In genomic region chr4:87185471-87185870, GRCh38 we compare ENCODE assay signal across 20 cellular contexts. TPM values are rescaled to one million over a fixed set of nuclear protein-coding genes. Genes with fewer than 3 reads are reported as not detected.
DNase-seq lines count a peak whose midpoint lies in the region; ATAC-seq, FAIRE-seq and TF ChIP-seq lines count a peak whose summit lies in the region.
"Had no signal": no experiment of that assay in that cellular context is flagged by ENCODE, and none has a peak within 500 bp of the region (broad histone marks: within the 10 kb centered on the region; RNA-seq: fewer than 3 reads in every experiment).

No MANE protein-coding gene starts in this region.

- H3K79me2 ChIP-seq in HepG2 (ENCODE audit: insufficient read depth, low read length) (no peaks in the 10 kb centered on the region), neural progenitor cell (ENCODE audit: low read depth) (no peaks in the 10 kb centered on the region)

- H3K27me3 ChIP-seq in HepG2 (ENCODE audit: control insufficient read depth in 1 of 2, insufficient read depth in 2 of 2, low read length in 2 of 2): no peaks in the 10 kb centered on the region
- no peaks in the 10 kb centered on the region for H3K27me3 ChIP-seq in right lobe of liver
- H3K27me3 ChIP-seq in bronchial epithelial cell (ENCODE audit: control insufficient read depth, insufficient read depth, low read length): no peaks in the 10 kb centered on the region
- H3K27me3 ChIP-seq in neural progenitor cell: no peaks in the 10 kb centered on the region
- H3K27me3 ChIP-seq: BLaER1 had no signal

- no peak for TF ChIP-seq RAD21 in HepG2 (CRISPR knock-in tag; IDR thresholded peaks at IDR 0.05)

- H3F3A ChIP-seq in neural progenitor cell (ENCODE audit: low read depth): peaks cover 4% of the 10 kb centered on the region

- H4K20me1 ChIP-seq in HepG2 (ENCODE audit: insufficient read depth, low read length): no peaks in the 10 kb centered on the region
- no peaks in the 10 kb centered on the region for H4K20me1 ChIP-seq in neural progenitor cell (ENCODE audit: low read depth)

- no peak overlapping the region for H3K4me3 Mint-ChIP-seq in neural progenitor cell
- H3K4me3 Mint-ChIP-seq: B cell; CD4-positive, CD25-positive, alpha-beta regulatory T cell; CD8-positive, alpha-beta T cell; GM23338; HFFc6 had no signal

- intact Hi-C loops in HepG2 (cut with micrococcal nuclease; ENCODE audit: unreplicated experiment) (no loop called here), right lobe of liver (cut with DNase I) (no loop called here), lower leg skin (cut with DNase I; ENCODE audit: low total_unique reads) (no loop called here)

- in situ Hi-C loops in HepG2 (cut with HindIII; ENCODE audit: extremely low pct_ligation_motif_present, low pct_unique_long_range_greater_than_20kb): no loop called here

- no peak for ATAC-seq in HepG2
- ATAC-seq in right lobe of liver: no peak
- no peak for ATAC-seq in HG03442 (IDR thresholded peaks at IDR 0.05; ENCODE audit: unreplicated experiment)
- ATAC-seq: CD8-positive, alpha-beta T cell; GM23338 had no signal

- H3K27me3 Mint-ChIP-seq in neural progenitor cell (ENCODE audit: insufficient read depth, low read depth): peaks cover 3% of the 10 kb centered on the region
- H3K27me3 Mint-ChIP-seq: B cell; CD4-positive, CD25-positive, alpha-beta regulatory T cell had no signal

- no peaks in the 10 kb centered on the region for H3K4me1 ChIP-seq in HepG2 (ENCODE audit: insufficient read depth, low read length)
- H3K4me1 ChIP-seq in right lobe of liver: no peaks in the 10 kb centered on the region
- H3K4me1 ChIP-seq in neural progenitor cell: peaks cover 20% of the 10 kb centered on the region
- H3K4me1 ChIP-seq: BLaER1, Caco-2 had no signal

- no peak overlapping the region for H3K4me2 ChIP-seq in HepG2 (ENCODE audit: low read depth, low read length)
- H3K4me2 ChIP-seq in neural progenitor cell: no peak overlapping the region
- H3K4me2 ChIP-seq: BLaER1, GM23338 had no signal

- TF ChIP-seq POLR2A in HepG2 (IDR thresholded peaks at IDR 0.05; ENCODE audit: insufficient read depth in 1 of 2, low read depth in 2 of 2, low read length in 2 of 2): no peak
- no peak for TF ChIP-seq POLR2A in right lobe of liver (IDR thresholded peaks at IDR 0.05)
- TF ChIP-seq POLR2A in lower leg skin (IDR thresholded peaks at IDR 0.05): no peak

- peaks cover 10% of the 10 kb centered on the region for H3K36me3 Mint-ChIP-seq in neural progenitor cell

- H3K9me3 ChIP-seq in HepG2 (ENCODE audit: low read length) (no peaks in the 10 kb centered on the region), right lobe of liver (no peaks in the 10 kb centered on the region), neural progenitor cell (ENCODE audit: low read depth) (no peaks in the 10 kb centered on the region)
- H3K9me3 ChIP-seq: Caco-2, HAP-1 had no signal

- peaks cover 4% of the 10 kb centered on the region for H3K4me1 Mint-ChIP-seq in neural progenitor cell
- H3K4me1 Mint-ChIP-seq: GM23338 had no signal

- no TSS peak for BruUV-seq in HepG2 (replicated peaks; lab: Mats Ljungman, UMichigan)

- H3K9me3 Mint-ChIP-seq in neural progenitor cell: no peaks in the 10 kb centered on the region
- H3K9me3 Mint-ChIP-seq: CD4-positive, CD25-positive, alpha-beta regulatory T cell; CD8-positive, alpha-beta T cell; GM23338; HFFc6 had no signal

- CTCF ChIA-PET in HepG2 (lab: Yijun Ruan, JAX; ENCODE audit: low intra/inter-chr PET ratio, low total read pairs): no interaction called here

- H3K27ac ChIP-seq in HepG2 (ENCODE audit: extremely low read length, insufficient read depth, low read length) (no peak overlapping the region), right lobe of liver (no peak overlapping the region), neural progenitor cell (peak overlapping the region; percentile 30)
- H3K27ac ChIP-seq: 22Rv1, BLaER1, C4-2B had no signal

- H2AFZ ChIP-seq in HepG2 (ENCODE audit: low read length): no peak overlapping the region
- H2AFZ ChIP-seq in neural progenitor cell (replicated peaks): no peak overlapping the region
- H2AFZ ChIP-seq: GM23338 had no signal

- WGBS in HepG2 (ENCODE audit: low lambda C conversion rate): 74% methylated on average over 3 of the region's 3 CpGs
- WGBS in right lobe of liver (ENCODE audit: insufficient coverage, low coverage, low lambda C conversion rate, missing lambda C conversion rate): 55% methylated on average over 3 of the region's 3 CpGs
- 86 to 91% methylated on average over 3 of the region's 3 CpGs for WGBS in lower leg skin, 2 donors

- DNase-seq in HepG2 (ENCODE audit: low spot score) (no peak), right lobe of liver (no peak), bronchial epithelial cell (ENCODE audit: low read depth) (no peak), neural progenitor cell (ENCODE audit: low spot score) (peak; percentile 2), NCI-H526 (lab: John Stamatoyannopoulos, UW) (no peak), lower leg skin (ENCODE audit: low spot score in 2 of 2) (no peak)
- DNase-seq: Caco-2; CD4-positive, CD25-positive, alpha-beta regulatory T cell; CD8-positive, alpha-beta T cell; DMS153; DND-41; HFFc6 had no signal

- no peaks in the 10 kb centered on the region for H3K36me3 ChIP-seq in HepG2 (replicated peaks in 1 of 2; ENCODE audit: control insufficient read depth in 1 of 2, insufficient read depth in 2 of 2, low read length in 2 of 2)
- no peaks in the 10 kb centered on the region for H3K36me3 ChIP-seq in right lobe of liver
- no peaks in the 10 kb centered on the region for H3K36me3 ChIP-seq in bronchial epithelial cell (ENCODE audit: control insufficient read depth, insufficient read depth, low read length)
- H3K36me3 ChIP-seq in neural progenitor cell: no peaks in the 10 kb centered on the region
- H3K36me3 ChIP-seq: HAP-1 had no signal

- H3K9ac ChIP-seq in HepG2 (ENCODE audit: insufficient read depth, low read depth, low read length): no peak overlapping the region
- H3K9ac ChIP-seq in neural progenitor cell: no peak overlapping the region
- H3K9ac ChIP-seq: BLaER1 had no signal

- no peak for FAIRE-seq in HepG2 (lab: Jason Lieb, UNC)
- peak; percentile 50 for FAIRE-seq in bronchial epithelial cell (lab: Jason Lieb, UNC)
- FAIRE-seq: H54 had no signal

- H3K4me3 ChIP-seq in HepG2 (replicated peaks in 1 of 3; ENCODE audit: insufficient read depth in 1 of 3, low read depth in 2 of 3, low read length in 3 of 3): no peak overlapping the region
- no peak overlapping the region for H3K4me3 ChIP-seq in right lobe of liver
- no peak overlapping the region for H3K4me3 ChIP-seq in bronchial epithelial cell (ENCODE audit: low read depth, low read length)
- H3K4me3 ChIP-seq in neural progenitor cell: no peak overlapping the region
- no peak overlapping the region for H3K4me3 ChIP-seq in lower leg skin (ENCODE audit: low read depth, poor library complexity, severe bottlenecking)
- H3K4me3 ChIP-seq: BLaER1, GM23338, HAP-1 had no signal

- TF ChIP-seq CTCF in HepG2 (CRISPR knock-in tag; IDR thresholded peaks at IDR 0.05) (no peak), right lobe of liver (IDR thresholded peaks at IDR 0.05) (no peak), bronchial epithelial cell (IDR thresholded peaks at IDR 0.05; ENCODE audit: insufficient read depth, low read length, severe bottlenecking) (no peak), neural progenitor cell (IDR thresholded peaks at IDR 0.05) (no peak), lower leg skin (IDR thresholded peaks at IDR 0.05) (no peak)

- H3K27ac Mint-ChIP-seq in neural progenitor cell: no peak overlapping the region
- H3K27ac Mint-ChIP-seq: B cell; CD4-positive, CD25-positive, alpha-beta regulatory T cell; CD8-positive, alpha-beta T cell; GM23338; HFFc6 had no signal

- POLR2A ChIA-PET in HepG2 (lab: Yijun Ruan, JAX): no interaction called here

- TF ChIP-seq EP300 in HepG2 (IDR thresholded peaks at IDR 0.05; ENCODE audit: low read depth in 2 of 2, low read length in 2 of 2) (no peak), HepG2 (CRISPR knock-in tag; IDR thresholded peaks at IDR 0.05; ENCODE audit: borderline replicate concordance) (no peak)

TF ChIP-seq in HepG2, 621 proteins besides CTCF, POLR2A, EP300 and RAD21:
- TF ChIP-seq NFKB2 (CRISPR knock-in tag; IDR thresholded peaks at IDR 0.05; ENCODE audit: borderline replicate concordance) (no peak), CEBPB (IDR thresholded peaks at IDR 0.05; ENCODE audit: borderline replicate concordance, low read depth, low read length) (peak; percentile 28; the same call in 1 of the 2 replicates)

RNA-seq across cellular contexts. Expression of gene KLHL8, which starts 34.9 kb away (rescaled TPM):
- total RNA-seq in HepG2 (2016; rRNA removed; fragmentation: Illumina TruSeq; extraction: Trizol) (11.7 and 18.4 TPM in 2 replicates), right lobe of liver (1 to 10 TPM; 5.5 to 9.6 (median 7.2) TPM), bronchial epithelial cell (12.9 and 20.5 TPM in 2 replicates), neural progenitor cell (ENCODE audit: low replicate concordance) (11.0 and 20.3 TPM in 2 replicates), lower leg skin (10 to 100 TPM in 1 of 4 donors, 1 to 10 TPM in 3; 6.2 to 11.5 (median 8.3) TPM)
- total RNA-seq in HepG2 (2016; cell fraction: cytosol; rRNA removed; fragmentation: Illumina TruSeq; extraction: Trizol; ENCODE audit: low read depth): 29.5 and 30.8 TPM in 2 replicates
- total RNA-seq in HepG2 (2016; cell fraction: insoluble cytoplasmic fraction; rRNA removed; fragmentation: Illumina TruSeq; extraction: Trizol): 12.4 and 16.0 TPM in 2 replicates
- 21.3 and 27.0 TPM in 2 replicates for total RNA-seq in HepG2 (2016; cell fraction: membrane; rRNA removed; fragmentation: Illumina TruSeq; extraction: Trizol)
- total RNA-seq in HepG2 (2016; cell fraction: nucleus; rRNA removed; fragmentation: Illumina TruSeq; extraction: Trizol): 10.2 and 11.7 TPM in 2 replicates
- polyA plus RNA-seq in HepG2 (2011; rRNA removed): 2.6 and 2.8 TPM in 2 replicates
- 1.7 and 3.5 TPM in 2 replicates for polyA plus RNA-seq in HepG2 (2011; cell fraction: cytosol; rRNA removed)
- polyA plus RNA-seq in HepG2 (2011; cell fraction: nucleus; rRNA removed): 1.6 TPM in 2 replicates
- polyA plus RNA-seq in HepG2 (2012): 7.8 and 8.3 TPM in 2 replicates
- 0.57 and 0.74 TPM in 2 replicates for polyA plus RNA-seq in HepG2 (2016; cell fraction: cytosol; fragmentation: Illumina TruSeq; extraction: Trizol; ENCODE audit: low read depth)
- polyA plus RNA-seq in HepG2 (2016; cell fraction: insoluble cytoplasmic fraction; fragmentation: Illumina TruSeq; extraction: Trizol; ENCODE audit: low read depth): 13.1 and 14.9 TPM in 2 replicates
- polyA plus RNA-seq in HepG2 (2016; cell fraction: membrane; fragmentation: Illumina TruSeq; extraction: Trizol; ENCODE audit: low read depth): 2.8 and 3.1 TPM in 2 replicates
- 6.6 and 6.7 TPM in 2 replicates for polyA plus RNA-seq in HepG2 (2016; cell fraction: nucleus; fragmentation: Illumina TruSeq; extraction: Trizol; ENCODE audit: insufficient read depth, low read depth)
- polyA minus RNA-seq in HepG2 (2011; rRNA and poly(A)+ RNA removed; ENCODE audit: low replicate concordance): 6.6 and 12.6 TPM in 2 replicates
- 8.1 and 10.3 TPM in 2 replicates for polyA minus RNA-seq in HepG2 (2011; cell fraction: cytosol; rRNA and poly(A)+ RNA removed)
- 12.7 and 12.9 TPM in 2 replicates for polyA minus RNA-seq in HepG2 (2011; cell fraction: nucleus; rRNA and poly(A)+ RNA removed)
